8 cellular contexts compared by ENCODE assay signal in genomic region chr12:991350-992278, GRCh38. TPM values are rescaled to one million over a fixed set of nuclear protein-coding genes. Genes with fewer than 3 reads are reported as not detected.
DNase-seq lines count a peak whose midpoint lies in the region; ATAC-seq and TF ChIP-seq lines count a peak whose summit lies in the region.

No MANE protein-coding gene starts in this region.

- TSS peak; percentile 78 for BruUV-seq in Calu3 (replicated peaks; lab: Mats Ljungman, UMichigan)

- peak overlapping the region; percentile 84 for H3K4me3 ChIP-seq in left ventricle myocardium inferior
- H3K4me3 ChIP-seq in psoas muscle, result peak overlapping the region; percentile 94

- intact Hi-C loops in Calu3 (cut with micrococcal nuclease; ENCODE audit: unreplicated experiment) (no loop called here), left ventricle myocardium inferior (cut with micrococcal nuclease) (no loop called here), psoas muscle (cut with DNase I) (loop anchor here in 1 of 2 donors (5.0 kb wide), 1 partner anchor 101 kb away; no protein-coding TSS in a partner anchor)

- H3K4me1 ChIP-seq in left ventricle myocardium inferior, result peaks cover 65% of the 10 kb centered on the region
- peaks cover 32% of the 10 kb centered on the region for H3K4me1 ChIP-seq in psoas muscle

- H3K36me3 ChIP-seq in left ventricle myocardium inferior, result no peaks in the 10 kb centered on the region
- peaks cover 0 to 20% of the 10 kb centered on the region in 2 donors for H3K36me3 ChIP-seq in psoas muscle (ENCODE audit: insufficient read depth in 1 of 2, low read depth in 1 of 2)

- H3K27me3 Mint-ChIP-seq in Calu3 (ENCODE audit: unreplicated experiment), result no peaks in the 10 kb centered on the region
- H3K27me3 Mint-ChIP-seq in activated naive CD8-positive, alpha-beta T cell, result no peaks in the 10 kb centered on the region

- H3K9me3 ChIP-seq in left ventricle myocardium inferior (replicated peaks), result no peaks in the 10 kb centered on the region
- no peaks in the 10 kb centered on the region for H3K9me3 ChIP-seq in psoas muscle

- ATAC-seq in GM21526 (IDR thresholded peaks at IDR 0.05; ENCODE audit: low FRiP score, unreplicated experiment) (peak; percentile 23), psoas muscle (peak; percentile 16 to 44 (median 28)), HG02938 (IDR thresholded peaks at IDR 0.05; ENCODE audit: unreplicated experiment) (no peak)

- TF ChIP-seq CTCF in Calu3 (IDR thresholded peaks at IDR 0.05; ENCODE audit: unreplicated experiment) (no peak), left ventricle myocardium inferior (IDR thresholded peaks at IDR 0.05; ENCODE audit: borderline replicate concordance) (no peak), psoas muscle (IDR thresholded peaks at IDR 0.05) (no peak)

- peak overlapping the region; percentile 100 for H3K27ac ChIP-seq in left ventricle myocardium inferior (replicated peaks)
- peak overlapping the region; percentile 100 for H3K27ac ChIP-seq in psoas muscle

- DNase-seq in Calu3 (no peak), NCI-H1694 treated with DMSO at 0.1 percent for 48 hours (lab: John Stamatoyannopoulos, UW) (peak; percentile 72), left ventricle myocardium inferior (no peak), psoas muscle (no peak)
- DNase-seq in effector CD4-positive, alpha-beta T cell, result no peak

- peaks cover 29% of the 10 kb centered on the region for H3K36me3 Mint-ChIP-seq in Calu3 (ENCODE audit: insufficient read depth, unreplicated experiment)
- no peaks in the 10 kb centered on the region for H3K36me3 Mint-ChIP-seq in activated naive CD8-positive, alpha-beta T cell

- peak overlapping the region; percentile 93 for H3K27ac Mint-ChIP-seq in Calu3 (ENCODE audit: unreplicated experiment)
- peak overlapping the region; percentile 96 for H3K27ac Mint-ChIP-seq in activated naive CD8-positive, alpha-beta T cell

- no peaks in the 10 kb centered on the region for H3K9me3 Mint-ChIP-seq in Calu3 (ENCODE audit: low read depth, unreplicated experiment)
- no peaks in the 10 kb centered on the region for H3K9me3 Mint-ChIP-seq in activated naive CD8-positive, alpha-beta T cell (ENCODE audit: low read depth)

- H3K4me1 Mint-ChIP-seq in Calu3 (ENCODE audit: low read depth, unreplicated experiment), result peaks cover 34% of the 10 kb centered on the region
- peaks cover 46% of the 10 kb centered on the region for H3K4me1 Mint-ChIP-seq in activated naive CD8-positive, alpha-beta T cell (ENCODE audit: low read depth)

- peak overlapping the region; percentile 71 for H3K4me3 Mint-ChIP-seq in Calu3 (ENCODE audit: low read depth, unreplicated experiment)
- H3K4me3 Mint-ChIP-seq in activated naive CD8-positive, alpha-beta T cell, result peak overlapping the region; percentile 96

- WGBS in psoas muscle, 3 donors, result 4 to 6% (median 4%) methylated on average over 36 to 48 of the region's 48 CpGs

- H3K27me3 ChIP-seq in left ventricle myocardium inferior (ENCODE audit: low read depth) (no peaks in the 10 kb centered on the region), psoas muscle (ENCODE audit: insufficient read depth in 3 of 3, low read length in 2 of 3) (no peaks in the 10 kb centered on the region)

- CTCF ChIA-PET in Calu3 (lab: Charles Lee), result interaction anchor here (0.6 to 2.1 kb wide), 4 partner anchors 28 to 405 kb away, joined by 4 to 8 read pairs (median 4); partner anchors contain the start of gene RAD52

RNA-seq across cellular contexts. Expression of gene ERC1, which starts 0.6 kb away (rescaled TPM):
- total RNA-seq in Calu3 (2022) (36.0 and 39.4 TPM in 2 replicates), left ventricle myocardium inferior (50.8 TPM), psoas muscle (10 to 100 TPM; 29.4 to 35.6 (median 33.2) TPM)
- polyA plus RNA-seq in psoas muscle, result 10 to 100 TPM in 1 of 3 donors, 1 to 10 TPM in 2; 4.0 to 14.0 (median 7.4) TPM

RNA-seq across cellular contexts. Expression of gene RAD52, which starts 42.1 kb away (rescaled TPM):
- total RNA-seq in Calu3 (2022), result 22.2 and 27.1 TPM in 2 replicates
- 9.3 TPM for total RNA-seq in left ventricle myocardium inferior
- 10 to 100 TPM in 2 of 4 donors, 1 to 10 TPM in 2; 6.7 to 12.8 (median 9.2) TPM for total RNA-seq in psoas muscle
- 10 to 100 TPM in 1 of 3 donors, 1 to 10 TPM in 2; 5.9 to 14.4 (median 6.8) TPM for polyA plus RNA-seq in psoas muscle
